Comparison of ENCODE assay signal across 25 cellular contexts in genomic region chr12:1884651-1885050, GRCh38. TPM values are rescaled to one million over a fixed set of nuclear protein-coding genes. Genes with fewer than 3 reads are reported as not detected.
"Had no signal": no experiment of that assay in that cellular context is flagged by ENCODE, and none has a peak within 500 bp of the region (broad histone marks: within the 10 kb centered on the region; RNA-seq: fewer than 3 reads in every experiment).

No MANE protein-coding gene starts in this region.

- H3K4me3 Mint-ChIP-seq: immature natural killer cell; memory B cell; natural killer cell; stimulated activated naive CD8-positive, alpha-beta T cell treated with anti-CD3 and anti-CD28 coated beads, Interleukin-15, amount 100 ng/mL, for 72 hours had no signal

- H3K9me3 ChIP-seq: pancreas, suprapubic skin, transverse colon, upper lobe of right lung, vagina had no signal

- H3K27ac Mint-ChIP-seq: immature natural killer cell, memory B cell, natural killer cell had no signal

- H3K27ac ChIP-seq: pancreas, suprapubic skin, transverse colon, upper lobe of right lung, vagina had no signal

- H3K36me3 Mint-ChIP-seq: immature natural killer cell, memory B cell, natural killer cell had no signal

- FAIRE-seq: frontal cortex, pancreas had no signal

- ATAC-seq: natural killer cell; pancreas; sciatic nerve; stimulated activated naive CD8-positive, alpha-beta T cell treated with anti-CD3 and anti-CD28 coated beads, Interleukin-15, amount 100 ng/mL, for 72 hours; upper lobe of right lung had no signal

- DNase-seq: cortex of kidney; effector CD4-positive, alpha-beta T cell; hypothalamus; immature natural killer cell; islet precursor cell; natural killer cell; occipital lobe; pancreas; retina; stimulated activated CD4-positive, alpha-beta T cell treated with anti-CD3 and anti-CD28 coated beads, Interleukin-12 subunit alpha, Interleukin-12 subunit beta, amount 100 ng/mL, for 4 hours; stimulated activated CD4-positive, alpha-beta T cell treated with anti-CD3 and anti-CD28 coated beads, Interleukin-1b, Interleukin-23, amount 100 ng/mL, for 48 hours; stimulated activated CD4-positive, alpha-beta T cell treated with anti-CD3 and anti-CD28 coated beads, Interleukin-4, amount 100 ng/mL, for 1 hour; stimulated activated CD8-positive, alpha-beta memory T cell treated with anti-CD3 and anti-CD28 coated beads, Interleukin-4, amount 100 ng/mL, for 48 hours; stimulated activated naive CD4-positive, alpha-beta T cell; stimulated activated naive CD8-positive, alpha-beta T cell treated with anti-CD3 and anti-CD28 coated beads, Interleukin-15, amount 100 ng/mL, for 72 hours; transverse colon; upper lobe of right lung had no signal

- H3K4me3 ChIP-seq: lung, pancreas, smooth muscle cell, suprapubic skin, transverse colon, upper lobe of right lung, vagina had no signal

- H3K36me3 ChIP-seq: pancreas, suprapubic skin, transverse colon, upper lobe of right lung, vagina had no signal

- H3K4me1 ChIP-seq: pancreas, suprapubic skin, transverse colon, upper lobe of right lung, vagina had no signal

- H3K9me3 Mint-ChIP-seq: immature natural killer cell; natural killer cell; stimulated activated naive CD8-positive, alpha-beta T cell treated with anti-CD3 and anti-CD28 coated beads, Interleukin-15, amount 100 ng/mL, for 72 hours had no signal

- H3K27me3 ChIP-seq: pancreas, transverse colon, upper lobe of right lung, vagina had no signal

- H3K4me1 Mint-ChIP-seq: immature natural killer cell; memory B cell; natural killer cell; stimulated activated naive CD8-positive, alpha-beta T cell treated with anti-CD3 and anti-CD28 coated beads, Interleukin-15, amount 100 ng/mL, for 72 hours had no signal

RNA-seq across cellular contexts. Expression of gene CACNA2D4, which starts 33.8 kb away (rescaled TPM):
- total RNA-seq: frontal cortex, occipital lobe, smooth muscle cell had no signal
- polyA plus RNA-seq: neural cell had no signal
